ENCODE assay signal across 10 cellular contexts in the genomic region with DNA sequence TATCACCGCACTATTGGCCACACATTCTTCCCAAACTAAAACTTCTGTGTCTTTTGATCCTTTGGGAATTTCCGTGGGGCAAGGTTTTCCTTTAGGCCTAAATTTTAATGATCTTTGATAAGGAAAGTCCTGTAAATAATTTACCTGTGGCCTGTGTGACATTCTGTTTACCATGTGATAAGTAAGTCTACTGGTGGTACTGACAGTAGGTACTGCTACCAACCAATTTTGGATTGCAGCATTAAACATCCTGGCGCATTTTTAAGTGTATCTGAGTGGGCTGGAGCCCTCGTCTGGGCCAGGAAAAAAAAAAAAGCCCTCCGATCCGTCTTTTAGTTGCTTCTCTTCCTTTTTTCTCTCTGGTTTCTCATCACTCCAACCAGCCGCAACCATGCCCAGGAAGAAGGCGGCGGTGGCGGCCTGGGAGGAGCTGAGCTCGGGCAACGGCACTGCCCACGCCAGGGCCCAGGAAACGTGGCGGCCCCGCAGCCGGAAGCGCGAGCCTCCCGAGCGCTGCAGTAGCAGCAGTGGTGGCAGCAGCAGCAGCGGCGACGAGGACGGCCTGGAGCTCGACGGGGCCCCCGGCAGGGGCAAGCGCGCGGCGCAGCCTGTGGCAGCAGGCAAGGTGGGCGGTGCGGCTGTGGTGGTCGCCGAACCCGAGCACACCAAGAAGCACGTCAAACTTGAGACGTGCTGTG. TPM values are rescaled to one million over a fixed set of nuclear protein-coding genes. Genes with fewer than 3 reads are reported as not detected.
DNase-seq lines count a peak whose midpoint lies in the region; ATAC-seq and TF ChIP-seq lines count a peak whose summit lies in the region.
"Had no signal": no experiment of that assay in that cellular context is flagged by ENCODE, and none has a peak within 500 bp of the region (broad histone marks: within the 10 kb centered on the region; RNA-seq: fewer than 3 reads in every experiment).

No MANE protein-coding gene starts in this region.

- DNase-seq in activated CD8-positive, alpha-beta memory T cell treated with anti-CD3 and anti-CD28 coated beads, Interleukin-2, amount 50 U/mL, for 4 hours, result peak; percentile 36
- peak; percentile 18 for DNase-seq in stimulated activated CD8-positive, alpha-beta memory T cell treated with anti-CD3 and anti-CD28 coated beads, Interleukin-12 subunit alpha, Interleukin-12 subunit beta, amount 100 ng/mL, for 4 hours (ENCODE audit: low read depth)
- DNase-seq in SKM-1 treated with dmso at 0.1 percent for 144 hours (lab: John Stamatoyannopoulos, UW; ENCODE audit: unreplicated experiment) (no peak), globus pallidus (ENCODE audit: low spot score) (no peak), NCI-H2227 (lab: John Stamatoyannopoulos, UW; ENCODE audit: unreplicated experiment) (no peak)
- DNase-seq: NCI-H446 had no signal

- ATAC-seq in esophagus mucosa (peak; percentile 43), GM21390 (IDR thresholded peaks at IDR 0.05; ENCODE audit: unreplicated experiment) (no peak)

- TF ChIP-seq POLR2A in GM18526 (IDR thresholded peaks at IDR 0.05; ENCODE audit: extremely low read depth, insufficient read length), result peak; percentile 26

RNA-seq across cellular contexts. Expression of gene ASRGL1, which starts 33.6 kb away (rescaled TPM):
- total RNA-seq in esophagus mucosa, result 1.2 TPM

RNA-seq across cellular contexts. Expression of gene SCGB1A1, which starts 47.9 kb away (rescaled TPM):
- total RNA-seq in esophagus mucosa, result 0.48 TPM
- total RNA-seq: liver had no signal

Comparison
In these comparisons a context has a peak if more than half of its experiments do, and no peak if none do; other contexts are left out.
1. DNase-seq: peak in activated CD8-positive, alpha-beta memory T cell treated with anti-CD3 and anti-CD28 coated beads, Interleukin-2, amount 50 U/mL, for 4 hours (single experiment) and stimulated activated CD8-positive, alpha-beta memory T cell treated with anti-CD3 and anti-CD28 coated beads, Interleukin-12 subunit alpha, Interleukin-12 subunit beta, amount 100 ng/mL, for 4 hours (single experiment); none in SKM-1 treated with dmso at 0.1 percent for 144 hours (single experiment), globus pallidus (single experiment) and NCI-H2227 (single experiment).